ENCODE assay signal across 10 cellular contexts in the genomic region with DNA sequence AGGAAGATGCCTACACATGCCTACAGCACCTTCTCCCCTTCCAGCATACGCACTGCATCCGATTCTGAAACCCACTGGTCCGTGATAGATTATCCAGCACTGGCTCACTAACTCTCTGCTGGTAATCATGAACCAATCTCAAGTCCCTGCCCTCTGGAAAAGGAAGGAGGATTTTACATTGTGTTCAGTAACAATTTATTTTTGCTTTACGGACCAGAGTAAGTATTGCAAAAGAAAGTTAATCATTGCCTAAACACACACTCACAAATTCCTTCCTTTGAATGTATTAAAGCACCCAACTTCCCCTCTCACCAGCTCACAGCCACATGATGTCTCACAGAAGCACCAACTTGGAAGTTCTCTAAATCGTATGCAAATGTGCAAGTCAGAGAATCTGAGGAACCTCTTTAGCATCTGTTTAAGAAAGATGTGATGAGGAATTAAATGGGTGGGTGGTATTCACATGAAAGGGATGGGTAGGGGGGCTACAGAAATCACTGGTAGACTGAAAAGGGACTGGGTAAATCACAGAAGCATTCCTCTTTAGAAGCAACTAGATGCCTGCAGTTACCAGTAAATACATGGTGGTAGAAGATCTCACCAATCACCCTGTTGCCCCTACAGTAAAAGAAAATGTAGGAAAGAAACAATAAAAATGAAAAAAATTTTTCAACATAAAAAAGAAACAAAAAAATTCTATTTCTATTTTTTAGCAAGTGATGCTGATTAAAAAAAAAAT. TPM values are rescaled to one million over a fixed set of nuclear protein-coding genes. Genes with fewer than 3 reads are reported as not detected.
DNase-seq lines count a peak whose midpoint lies in the region; ATAC-seq, FAIRE-seq and TF ChIP-seq lines count a peak whose summit lies in the region.
"Had no signal": no experiment of that assay in that cellular context is flagged by ENCODE, and none has a peak within 500 bp of the region (broad histone marks: within the 10 kb centered on the region; RNA-seq: fewer than 3 reads in every experiment).

No MANE protein-coding gene starts in this region.

- peak; percentile 65 for FAIRE-seq in astrocyte (lab: Jason Lieb, UNC)

- H3K36me3 ChIP-seq in astrocyte (ENCODE audit: insufficient read depth, low read length): no peaks in the 10 kb centered on the region
- peaks cover 5% of the 10 kb centered on the region for H3K36me3 ChIP-seq in thymus (ENCODE audit: control insufficient read depth, insufficient read depth)
- H3K36me3 ChIP-seq: breast epithelium had no signal

- H3K9me3 ChIP-seq in astrocyte (ENCODE audit: insufficient read depth, low read depth, low read length): no peaks in the 10 kb centered on the region
- no peaks in the 10 kb centered on the region for H3K9me3 ChIP-seq in thymus (ENCODE audit: control insufficient read depth)
- H3K9me3 ChIP-seq: breast epithelium had no signal

- H3K4me1 ChIP-seq in astrocyte (ENCODE audit: insufficient read depth, low read length) (peaks cover 27% of the 10 kb centered on the region), thymus (ENCODE audit: control insufficient read depth, insufficient read depth, low read length) (peaks cover 21% of the 10 kb centered on the region)

- peak overlapping the region; percentile 49 for H3K4me3 Mint-ChIP-seq in activated T-cell treated with anti-CD3 and anti-CD28 coated beads, Interleukin-2, amount 50 U/mL, for 24 hours
- H3K4me3 Mint-ChIP-seq in astrocyte (ENCODE audit: unreplicated experiment): no peak overlapping the region

- peaks cover 9% of the 10 kb centered on the region for H3K36me3 Mint-ChIP-seq in activated T-cell treated with anti-CD3 and anti-CD28 coated beads, Interleukin-2, amount 50 U/mL, for 24 hours (ENCODE audit: low read depth)
- peaks cover 7% of the 10 kb centered on the region for H3K36me3 Mint-ChIP-seq in astrocyte (ENCODE audit: low read depth, unreplicated experiment)

- no peak for TF ChIP-seq CTCF in astrocyte (IDR thresholded peaks at IDR 0.05; ENCODE audit: insufficient read depth, low read depth, low read length)
- no peak for TF ChIP-seq CTCF in GM20000 (IDR thresholded peaks at IDR 0.05; ENCODE audit: extremely low read depth, missing control alignments)

- H3K79me2 ChIP-seq in astrocyte (ENCODE audit: insufficient read depth, low read length): peaks cover 98% of the 10 kb centered on the region

- no peak overlapping the region for H3K4me3 ChIP-seq in astrocyte (ENCODE audit: insufficient read depth, low read depth, low read length)
- no peak overlapping the region for H3K4me3 ChIP-seq in thymus (ENCODE audit: low read length)
- H3K4me3 ChIP-seq: breast epithelium had no signal

- H3K27ac Mint-ChIP-seq in activated T-cell treated with anti-CD3 and anti-CD28 coated beads, Interleukin-2, amount 50 U/mL, for 24 hours: peak overlapping the region; percentile 32
- H3K27ac Mint-ChIP-seq in astrocyte (ENCODE audit: unreplicated experiment): peak overlapping the region; percentile 66

- no peaks in the 10 kb centered on the region for H3K27me3 ChIP-seq in astrocyte (ENCODE audit: insufficient read depth, low read length)
- H3K27me3 ChIP-seq in thymus (ENCODE audit: control insufficient read depth, insufficient read depth): no peaks in the 10 kb centered on the region
- H3K27me3 ChIP-seq: breast epithelium had no signal

- H3K4me2 ChIP-seq in astrocyte (ENCODE audit: low read length): peak overlapping the region; percentile 67

- H3K27ac ChIP-seq in astrocyte (ENCODE audit: low read depth, low read length) (peak overlapping the region; percentile 29), thymus (ENCODE audit: low read depth) (peak overlapping the region; percentile 52)
- H3K27ac ChIP-seq: breast epithelium, C4-2B had no signal

- H3K9ac ChIP-seq in astrocyte (ENCODE audit: low read length): peak overlapping the region; percentile 40

- intact Hi-C loops in left colon (cut with DNase I, micrococcal nuclease): no loop called here

- WGBS in thymus: 22% methylated on average over 5 of the region's 5 CpGs

- H3K9me3 Mint-ChIP-seq in activated T-cell treated with anti-CD3 and anti-CD28 coated beads, Interleukin-2, amount 50 U/mL, for 24 hours: no peaks in the 10 kb centered on the region
- H3K9me3 Mint-ChIP-seq in astrocyte (ENCODE audit: unreplicated experiment): no peaks in the 10 kb centered on the region

- no peak for DNase-seq in activated T-cell treated with anti-CD3 and anti-CD28 coated beads, Interleukin-2, amount 50 U/mL, for 24 hours
- DNase-seq in activated T-cell treated with anti-CD3 and anti-CD28 coated beads for 4 hours: no peak
- peak; percentile 83 for DNase-seq in astrocyte (ENCODE audit: low read depth)
- no peak for DNase-seq in left colon
- DNase-seq in GM20000 (ENCODE audit: low spot score): no peak
- DNase-seq in activated CD4-positive, alpha-beta T cell treated with anti-CD3 and anti-CD28 coated beads for 1 hour: no peak

- peaks cover 66% of the 10 kb centered on the region for H3K4me1 Mint-ChIP-seq in activated T-cell treated with anti-CD3 and anti-CD28 coated beads, Interleukin-2, amount 50 U/mL, for 24 hours (ENCODE audit: low read depth)
- H3K4me1 Mint-ChIP-seq in astrocyte (ENCODE audit: low read depth, unreplicated experiment): peaks cover 47% of the 10 kb centered on the region

- H3K27me3 Mint-ChIP-seq in activated T-cell treated with anti-CD3 and anti-CD28 coated beads, Interleukin-2, amount 50 U/mL, for 24 hours: no peaks in the 10 kb centered on the region
- H3K27me3 Mint-ChIP-seq in astrocyte (ENCODE audit: low read depth, unreplicated experiment): no peaks in the 10 kb centered on the region

- peaks cover 72% of the 10 kb centered on the region for H4K20me1 ChIP-seq in astrocyte (ENCODE audit: insufficient read depth, low read length)

- H2AFZ ChIP-seq in astrocyte (ENCODE audit: low read depth, low read length): no peak overlapping the region

- ATAC-seq in left colon: peak; percentile 74
- ATAC-seq in GM21528 (IDR thresholded peaks at IDR 0.05; ENCODE audit: low FRiP score, unreplicated experiment): no peak

RNA-seq across cellular contexts. Expression of gene GNAQ, which starts 8.4 kb away (rescaled TPM):
- total RNA-seq in astrocyte: 65.7 and 74.9 TPM in 2 replicates
- 10 to 100 TPM; 84.1 to 86.5 TPM for total RNA-seq in left colon
- polyA plus RNA-seq in thymus: 23.5 TPM
